In the genomic region with DNA sequence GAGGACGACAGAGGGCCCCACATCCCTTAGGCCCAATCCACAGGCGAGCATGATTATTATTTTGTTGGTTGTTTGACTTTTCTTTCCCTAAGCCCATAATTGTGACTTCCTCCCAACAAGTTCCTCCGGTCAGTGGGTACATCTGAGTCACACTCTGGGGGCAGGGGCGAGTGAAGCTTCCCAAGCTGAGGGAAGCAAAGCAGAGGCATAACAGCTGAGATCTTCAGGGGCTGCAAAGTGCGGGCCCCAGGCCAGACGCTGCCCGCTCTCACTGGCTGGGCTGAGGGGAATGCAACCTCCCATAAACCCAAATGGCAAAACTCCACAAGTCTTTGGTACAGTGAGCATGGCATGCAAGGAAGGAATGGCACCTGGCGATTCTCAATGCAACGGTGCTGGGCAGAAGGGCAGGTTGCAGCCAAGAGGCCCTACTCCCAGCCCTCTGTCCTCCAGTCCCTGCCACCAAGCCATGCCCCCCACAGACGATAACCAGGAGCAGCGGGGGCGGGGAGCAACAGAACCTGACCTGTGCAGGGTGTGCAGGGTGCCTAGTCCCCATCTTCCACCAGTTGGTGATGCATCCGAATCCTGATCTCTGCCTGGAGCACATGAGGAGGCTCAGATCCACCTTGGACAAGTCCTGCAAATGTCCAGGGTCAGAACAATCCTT, we compare ENCODE assay signal across 17 cellular contexts. TPM values are rescaled to one million over a fixed set of nuclear protein-coding genes. Genes with fewer than 3 reads are reported as not detected.
A peak's percentile ranks its signal among the peaks of the same experiment; 100 is the strongest.
DNase-seq lines count a peak whose midpoint lies in the region; ATAC-seq and TF ChIP-seq lines count a peak whose summit lies in the region.
"Had no signal": no experiment of that assay in that cellular context is flagged by ENCODE, and none has a peak within 500 bp of the region (broad histone marks: within the 10 kb centered on the region; RNA-seq: fewer than 3 reads in every experiment).

No MANE protein-coding gene starts in this region.

- peaks cover 1% of the 10 kb centered on the region; the same call in 1 of the 2 replicates for H3K27me3 Mint-ChIP-seq in H9 (ENCODE audit: low read depth)
- no peaks in the 10 kb centered on the region for H3K27me3 Mint-ChIP-seq in activated T-helper 17 cell treated with anti-CD3 and anti-CD28 coated beads, Interleukin-2, amount 50 U/mL, for 72 hours
- H3K27me3 Mint-ChIP-seq: CD4-positive, CD25-positive, alpha-beta regulatory T cell; progenitor cell of endocrine pancreas had no signal

- H3K79me1 ChIP-seq in H9 (ENCODE audit: insufficient read depth, low read depth, low read length, poor library complexity, severe bottlenecking) = no peaks in the 10 kb centered on the region

- no peaks in the 10 kb centered on the region; a peak in 1 of 5 replicates for H3K9me3 Mint-ChIP-seq in H9
- no peaks in the 10 kb centered on the region for H3K9me3 Mint-ChIP-seq in activated T-helper 17 cell treated with anti-CD3 and anti-CD28 coated beads, Interleukin-2, amount 50 U/mL, for 72 hours

- H3K23me2 ChIP-seq in H9 (ENCODE audit: insufficient read length, low read depth, low read length, poor library complexity, severe bottlenecking) = no peaks in the 10 kb centered on the region

- DNase-seq in H9 (no peak), RWPE1 (ENCODE audit: low spot score) (no peak), hepatic stellate cell (ENCODE audit: low spot score) (peak; percentile 54), smooth muscle cell (lab: John Stamatoyannopoulos, UW; ENCODE audit: unreplicated experiment) (no peak), NCI-H1048 (lab: John Stamatoyannopoulos, UW) (no peak)
- DNase-seq in activated CD4-positive, alpha-beta T cell treated with anti-CD3 and anti-CD28 coated beads for 4 hours = no peak
- DNase-seq: activated CD4-positive, alpha-beta T cell treated with anti-CD3 and anti-CD28 coated beads, Interleukin-2, amount 50 U/mL, for 48 hours; CD4-positive, CD25-positive, alpha-beta regulatory T cell; NCI-H1436 treated with DMSO at 0.1 percent for 48 hours; NCI-H524 treated with DMSO at 0.1 percent for 48 hours; stimulated activated CD4-positive, alpha-beta T cell treated with anti-CD3 and anti-CD28 coated beads, Interleukin-1b, Interleukin-23, amount 100 ng/mL, for 48 hours; stimulated activated CD8-positive, alpha-beta memory T cell treated with anti-CD3 and anti-CD28 coated beads, Interleukin-4, amount 100 ng/mL, for 48 hours; T-helper 9 cell; transverse colon had no signal

- H3K4me3 ChIP-seq in smooth muscle cell = no peak overlapping the region
- H3K4me3 ChIP-seq: transverse colon had no signal

- H2BK120ac ChIP-seq in H9 (ENCODE audit: low read depth, low read length, poor library complexity, severe bottlenecking) = no peak overlapping the region

- H3K4me1 ChIP-seq in H9 (ENCODE audit: insufficient read depth, low read length) = peaks cover 7% of the 10 kb centered on the region; the same call in 1 of the 2 replicates
- H3K4me1 ChIP-seq in smooth muscle cell (ENCODE audit: low read depth) = peaks cover 29% of the 10 kb centered on the region

- POLR2A ChIA-PET in RWPE1 (lab: Yijun Ruan, JAX; ENCODE audit: low non-redundant PET) = no interaction called here

- H3K36me3 Mint-ChIP-seq in H9 (ENCODE audit: insufficient read depth in 1 of 3, low read depth in 3 of 3) = peaks cover 1 to 11% (median 7%) of the 10 kb centered on the region in 3 experiments; a peak in 5 of 7 replicates
- no peaks in the 10 kb centered on the region for H3K36me3 Mint-ChIP-seq in activated T-helper 17 cell treated with anti-CD3 and anti-CD28 coated beads, Interleukin-2, amount 50 U/mL, for 72 hours (ENCODE audit: low read depth)
- H3K36me3 Mint-ChIP-seq: CD4-positive, CD25-positive, alpha-beta regulatory T cell had no signal

- H4K8ac ChIP-seq in H9 (replicated peaks; ENCODE audit: insufficient read length, low read depth, low read length) = no peak overlapping the region

- H3K27ac ChIP-seq in H9 (ENCODE audit: insufficient read length, low read depth, low read length) = no peak overlapping the region
- H3K27ac ChIP-seq in RWPE1 = peak overlapping the region; percentile 96
- H3K27ac ChIP-seq in smooth muscle cell (ENCODE audit: low read depth) = peak overlapping the region; percentile 90

- no peak overlapping the region for H3K4ac ChIP-seq in H9 (ENCODE audit: low read depth, low read length)

- H2AK5ac ChIP-seq in H9 (ENCODE audit: insufficient read length, low read length) = no peak overlapping the region

- no peak overlapping the region for H3K4me2 ChIP-seq in H9 (ENCODE audit: insufficient read depth, insufficient read length, low read length)
- peak overlapping the region; percentile 77 for H3K4me2 ChIP-seq in smooth muscle cell

- no peaks in the 10 kb centered on the region for H3K9me3 ChIP-seq in H9 (ENCODE audit: control insufficient read depth, low read depth, low read length)
- no peaks in the 10 kb centered on the region for H3K9me3 ChIP-seq in smooth muscle cell (replicated peaks; ENCODE audit: low read depth)
- H3K9me3 ChIP-seq: transverse colon had no signal

- CTCF ChIA-PET in RWPE1 (lab: Yijun Ruan, JAX) = interaction anchor here (0.6 kb wide), 1 partner anchor 68 kb away, joined by 4 read pairs; no protein-coding TSS in a partner anchor

- peak overlapping the region; percentile 32; the same call in 1 of the 2 replicates for H3K14ac ChIP-seq in H9 (ENCODE audit: insufficient read depth, low read length)

- H3K9ac ChIP-seq in H9 (ENCODE audit: extremely low read depth, insufficient read length, low read length) (no peak overlapping the region), smooth muscle cell (ENCODE audit: low read depth) (peak overlapping the region; percentile 29)

- H2BK20ac ChIP-seq in H9 (ENCODE audit: low read depth, low read length, poor library complexity, severe bottlenecking) = no peak overlapping the region

- H3K36me3 ChIP-seq in smooth muscle cell (ENCODE audit: low read depth) = no peaks in the 10 kb centered on the region
- H3K36me3 ChIP-seq: transverse colon had no signal

- H3K18ac ChIP-seq in H9 (ENCODE audit: insufficient read length, low read depth, low read length) = no peak overlapping the region

- no peak for ATAC-seq in GM19035 (IDR thresholded peaks at IDR 0.05; ENCODE audit: unreplicated experiment)
- ATAC-seq in activated T-helper 17 cell treated with anti-CD3 and anti-CD28 coated beads, Interleukin-2, amount 50 U/mL, for 72 hours (replicated peaks) = no peak

- no CpG with 5 or more reads among the region's 13 CpGs for WGBS in H9 (ENCODE audit: extremely low coverage, insufficient read length, low lambda C conversion rate)
- WGBS in smooth muscle cell (ENCODE audit: low lambda C conversion rate) = 47% methylated on average over 13 of the region's 13 CpGs

- no peak overlapping the region for H3T11ph ChIP-seq in H9 (ENCODE audit: low read length)

- H3K27ac Mint-ChIP-seq in H9 = peak overlapping the region in 1 of 3 experiments; percentile 74; a peak in 3 of 7 replicates
- no peak overlapping the region for H3K27ac Mint-ChIP-seq in activated T-helper 17 cell treated with anti-CD3 and anti-CD28 coated beads, Interleukin-2, amount 50 U/mL, for 72 hours
- H3K27ac Mint-ChIP-seq: CD4-positive, CD25-positive, alpha-beta regulatory T cell; progenitor cell of endocrine pancreas had no signal

- H3K79me2 ChIP-seq in H9 (ENCODE audit: insufficient read depth, low read length) (no peaks in the 10 kb centered on the region; the same call in 1 of the 2 replicates), smooth muscle cell (ENCODE audit: low read depth) (peaks cover 63% of the 10 kb centered on the region)

- TF ChIP-seq CTCF in H9 (conservative IDR thresholded peaks at IDR 0.05) = no peak
- no peak for TF ChIP-seq CTCF in RWPE1 (conservative IDR thresholded peaks at IDR 0.05; ENCODE audit: low read depth)
- no peak for TF ChIP-seq CTCF in smooth muscle cell (IDR thresholded peaks at IDR 0.05; ENCODE audit: borderline replicate concordance, insufficient read depth, poor library complexity, severe bottlenecking)

- H3K4me3 Mint-ChIP-seq in H9 = no peak overlapping the region
- no peak overlapping the region for H3K4me3 Mint-ChIP-seq in activated T-helper 17 cell treated with anti-CD3 and anti-CD28 coated beads, Interleukin-2, amount 50 U/mL, for 72 hours
- H3K4me3 Mint-ChIP-seq: CD4-positive, CD25-positive, alpha-beta regulatory T cell had no signal

- H2AFZ ChIP-seq in H9 (ENCODE audit: low read length) = no peak overlapping the region
- no peak overlapping the region for H2AFZ ChIP-seq in smooth muscle cell (ENCODE audit: low read depth)

- no peak overlapping the region for H2BK15ac ChIP-seq in H9 (ENCODE audit: low read depth, low read length)

- no peak overlapping the region for H3K56ac ChIP-seq in H9 (ENCODE audit: insufficient read length, low read depth, low read length)

- H4K5ac ChIP-seq in H9 (ENCODE audit: insufficient read length, low read depth, low read length) = no peak overlapping the region

- no peaks in the 10 kb centered on the region for H3K27me3 ChIP-seq in H9 (ENCODE audit: insufficient read depth, low read length)
- no peaks in the 10 kb centered on the region for H3K27me3 ChIP-seq in smooth muscle cell (ENCODE audit: low read depth)
- H3K27me3 ChIP-seq: transverse colon had no signal

- no peak overlapping the region for H4K91ac ChIP-seq in H9 (ENCODE audit: insufficient read length, low read depth, low read length)

- H2BK5ac ChIP-seq in H9 (ENCODE audit: insufficient read length, low read length) = no peak overlapping the region

- H4K20me1 ChIP-seq in H9 (ENCODE audit: control insufficient read depth, insufficient read depth, insufficient read length) = no peaks in the 10 kb centered on the region
- H4K20me1 ChIP-seq in smooth muscle cell (ENCODE audit: low read depth) = peaks cover 10% of the 10 kb centered on the region

- H2BK12ac ChIP-seq in H9 (ENCODE audit: insufficient read length, low read depth, low read length) = no peak overlapping the region

- peaks cover 6 to 31% of the 10 kb centered on the region in 2 experiments for H3K4me1 Mint-ChIP-seq in H9
- H3K4me1 Mint-ChIP-seq in activated T-helper 17 cell treated with anti-CD3 and anti-CD28 coated beads, Interleukin-2, amount 50 U/mL, for 72 hours = no peaks in the 10 kb centered on the region
- H3K4me1 Mint-ChIP-seq: CD4-positive, CD25-positive, alpha-beta regulatory T cell had no signal

- peaks cover 28% of the 10 kb centered on the region for H3F3A ChIP-seq in smooth muscle cell (ENCODE audit: low read depth)

- H3K23ac ChIP-seq in H9 (ENCODE audit: insufficient read length, low read depth, low read length) = no peak overlapping the region

RNA-seq across cellular contexts. Expression of a gene that starts 25.3 kb away (rescaled TPM):
- total RNA-seq in H9 (2021) = 9.2 and 9.5 TPM in 2 replicates
- 46.6 and 50.5 TPM in 2 replicates for total RNA-seq in smooth muscle cell
- polyA plus RNA-seq in smooth muscle cell = 27.5 and 32.6 TPM in 2 replicates
- under 1 TPM; 0.37 to 0.71 TPM for total RNA-seq in activated T-helper 17 cell treated with anti-CD3 and anti-CD28 coated beads, Interleukin-2, amount 50 U/mL, for 72 hours
- polyA plus RNA-seq: CD4-positive, CD25-positive, alpha-beta regulatory T cell had no signal
